Comparison of ENCODE assay signal across 8 cellular contexts in the genomic region with DNA sequence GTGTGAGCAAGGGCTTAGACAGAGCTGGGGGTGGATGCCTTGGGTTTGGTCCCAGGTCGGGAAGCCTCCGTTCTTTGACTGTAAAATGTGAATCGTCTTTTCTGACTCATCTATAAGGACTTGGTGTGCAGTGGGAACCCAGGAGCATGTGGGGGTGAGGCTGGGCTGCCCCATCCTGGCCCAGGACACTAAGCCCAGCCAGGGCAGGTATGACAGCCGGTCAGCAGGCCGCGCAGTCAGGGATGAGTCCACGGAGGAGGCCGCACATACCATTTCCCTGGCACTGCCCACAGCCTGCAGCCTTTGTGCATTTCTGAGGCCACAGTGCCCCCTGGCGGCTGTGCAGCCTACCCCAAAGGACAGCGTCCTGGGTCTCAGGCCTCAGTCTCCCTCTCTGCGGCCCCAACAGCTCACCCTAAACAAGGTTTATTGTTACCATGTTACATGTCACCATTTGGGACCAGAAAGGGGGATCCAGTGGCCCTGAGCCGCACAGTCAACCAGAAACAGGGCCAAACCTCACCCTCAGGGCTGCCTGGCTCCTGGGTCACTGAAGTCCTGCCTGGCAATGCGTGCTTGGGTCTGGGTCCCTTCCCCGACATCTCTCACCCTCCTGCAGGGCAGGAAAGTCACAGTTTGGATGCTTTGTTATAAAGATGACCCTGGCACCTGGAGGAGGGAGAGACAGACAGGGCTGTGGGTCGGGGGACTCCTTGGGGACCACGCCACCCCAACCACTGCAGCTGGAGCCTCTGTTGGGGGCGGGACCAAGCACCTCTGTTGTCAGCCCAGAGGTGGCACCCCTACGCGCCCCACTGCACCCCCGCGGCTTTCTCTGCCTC. TPM values are rescaled to one million over a fixed set of nuclear protein-coding genes. Genes with fewer than 3 reads are reported as not detected.
DNase-seq lines count a peak whose midpoint lies in the region; ATAC-seq and TF ChIP-seq lines count a peak whose summit lies in the region.

No MANE protein-coding gene starts in this region.

- no peaks in the 10 kb centered on the region for H3K27me3 ChIP-seq in kidney epithelial cell (ENCODE audit: control insufficient read depth, insufficient read depth, low read length)

- no peak overlapping the region for H3K4me3 ChIP-seq in kidney epithelial cell (ENCODE audit: low read depth, low read length)

- TF ChIP-seq CTCF in 22Rv1 (IDR thresholded peaks at IDR 0.05): peak; percentile 94
- TF ChIP-seq CTCF in GM12874 (IDR thresholded peaks at IDR 0.05; ENCODE audit: insufficient read depth, low read depth, low read length): peak; percentile 96
- peak; percentile 89 for TF ChIP-seq CTCF in kidney epithelial cell (IDR thresholded peaks at IDR 0.05; ENCODE audit: insufficient read depth, low read length, poor library complexity, severe bottlenecking)

- no peak for ATAC-seq in HG03520 (IDR thresholded peaks at IDR 0.05; ENCODE audit: unreplicated experiment)

- peak; percentile 18 for DNase-seq in NCI-H1694 treated with DMSO at 0.1 percent for 48 hours (lab: John Stamatoyannopoulos, UW)
- DNase-seq in activated CD4-positive, CD25-positive, alpha-beta regulatory T cell treated with anti-CD3 and anti-CD28 coated beads, Interleukin-2, amount 50 U/mL, for 72 hours: peak; percentile 84
- peak in 55 of 61 donors; percentile 6 to 83 (median 50) for DNase-seq in caudate nucleus (lab: John Stamatoyannopoulos, UW)
- DNase-seq in kidney epithelial cell (ENCODE audit: low read depth): peak; percentile 56
- peak; percentile 66 to 77 for DNase-seq in stimulated activated CD4-positive, alpha-beta T cell treated with anti-CD3 and anti-CD28 coated beads, Interleukin-1b, Interleukin-23, amount 100 ng/mL, for 4 hours (ENCODE audit: low read depth in 2 of 2)

- no peak overlapping the region for H3K27ac ChIP-seq in 22Rv1
- no peak overlapping the region for H3K27ac ChIP-seq in caudate nucleus (ENCODE audit: low read depth, low read length)

- no peaks in the 10 kb centered on the region for H3K36me3 ChIP-seq in kidney epithelial cell (ENCODE audit: control insufficient read depth, insufficient read depth, low read length)

RNA-seq across cellular contexts. Expression of a gene that starts 14.4 kb away (rescaled TPM):
- total RNA-seq in kidney epithelial cell: 10.0 and 11.4 TPM in 2 replicates

Comparison
In these comparisons a context has a peak if more than half of its experiments do, and no peak if none do; other contexts are left out.
1. DNase-seq: peak in every context shown above with its lines; median percentile 84 in activated CD4-positive, CD25-positive, alpha-beta regulatory T cell treated with anti-CD3 and anti-CD28 coated beads, Interleukin-2, amount 50 U/mL, for 72 hours; 72 in stimulated activated CD4-positive, alpha-beta T cell treated with anti-CD3 and anti-CD28 coated beads, Interleukin-1b, Interleukin-23, amount 100 ng/mL, for 4 hours; 56 in kidney epithelial cell; 50 in caudate nucleus; 18 in NCI-H1694 treated with DMSO at 0.1 percent for 48 hours.